33 cellular contexts compared by ENCODE assay signal in genomic region chr12:93356214-93356613, GRCh38.
"Had no signal": no experiment of that assay in that cellular context is flagged by ENCODE, and none has a peak within 500 bp of the region (broad histone marks: within the 10 kb centered on the region; RNA-seq: fewer than 3 reads in every experiment).

No MANE protein-coding gene starts in this region.

- DNase-seq: activated effector memory CD4-positive, alpha-beta T cell treated with anti-CD3 and anti-CD28 coated beads, Interleukin-2, amount 50 U/mL, for 16 hours; activated effector memory CD4-positive, alpha-beta T cell treated with Interleukin-2 at 50 U/mL for 16 hours; activated gamma-delta T cell; activated gamma-delta T cell treated with Interleukin-2 at 50 U/mL for 16 hours; activated naive CD4-positive, alpha-beta T cell; activated naive CD4-positive, alpha-beta T cell treated with anti-CD3 and anti-CD28 coated beads for 36 hours; activated naive CD4-positive, alpha-beta T cell treated with anti-CD3 and anti-CD28 coated beads, Interleukin-2, amount 10 ng/mL, durations not matched to agents 7 days and 5 days; activated naive CD4-positive, alpha-beta T cell treated with anti-CD3 and anti-CD28 coated beads, Interleukin-2, amount 50 U/mL, for 16 hours; activated naive CD4-positive, alpha-beta T cell treated with Interleukin-2 at 50 U/mL for 16 hours; activated naive CD8-positive, alpha-beta T cell treated with anti-CD3 and anti-CD28 coated beads for 36 hours; activated naive CD8-positive, alpha-beta T cell treated with anti-CD3 and anti-CD28 coated beads, Interleukin-2, amount 10 ng/mL, durations not matched to agents 7 days and 5 days; activated naive CD8-positive, alpha-beta T cell treated with anti-CD3 and anti-CD28 coated beads, Interleukin-2, amount 50 U/mL, for 24 hours; activated T-cell treated with anti-CD3 and anti-CD28 coated beads, Interleukin-2, amount 50 U/mL, for 1 hour; activated T-cell treated with anti-CD3 and anti-CD28 coated beads, Interleukin-2, amount 50 U/mL, for 24 hours; activated T-cell treated with anti-CD3 and anti-CD28 coated beads, Interleukin-2, amount 50 U/mL, for 4 hours; activated T-cell treated with anti-CD3 and anti-CD28 coated beads, Interleukin-2, amount 50 U/mL, for 48 hours; activated T-cell treated with anti-CD3 and anti-CD28 coated beads, Interleukin-2, amount 50 U/mL, for 72 hours; adrenal gland; amniotic stem cell; amygdala; anterior cingulate cortex; aorta; body of pancreas; caudate nucleus; central memory CD4-positive, alpha-beta T cell; cerebellar nuclear complex had no signal

- ATAC-seq: activated naive CD4-positive, alpha-beta T cell treated with anti-CD3 and anti-CD28 coated beads, Interleukin-2, amount 50 U/mL, for 72 hours; activated naive CD8-positive, alpha-beta T cell treated with anti-CD3 and anti-CD28 coated beads, Interleukin-2, amount 50 U/mL, for 24 hours; activated T-cell treated with anti-CD3 and anti-CD28 coated beads, Interleukin-2, amount 50 U/mL, for 4 hours; activated T-cell treated with anti-CD3 and anti-CD28 coated beads, Interleukin-2, amount 50 U/mL, for 72 hours; activated T-helper 17 cell treated with anti-CD3 and anti-CD28 coated beads, Interleukin-2, amount 50 U/mL, for 72 hours; body of pancreas had no signal

- H3K27me3 ChIP-seq: adrenal gland, ascending aorta, body of pancreas, breast epithelium, cardiac muscle cell had no signal

- H3K9me3 ChIP-seq: adrenal gland, ascending aorta, body of pancreas, breast epithelium had no signal

- H3K4me1 ChIP-seq: breast epithelium had no signal

- H3K27ac ChIP-seq: adrenal gland, ascending aorta, body of pancreas, breast epithelium, cardiac muscle cell had no signal

- H3K36me3 ChIP-seq: adrenal gland, ascending aorta, breast epithelium, cardiac muscle cell had no signal

- FAIRE-seq: astrocyte, bronchial epithelial cell had no signal

- H3K4me3 ChIP-seq: adrenal gland, ascending aorta, body of pancreas, breast epithelium, cardiac muscle cell had no signal
